8 cellular contexts compared by ENCODE assay signal in genomic region chr3:39107056-39107873, GRCh38. TPM values are rescaled to one million over a fixed set of nuclear protein-coding genes. Genes with fewer than 3 reads are reported as not detected.
DNase-seq lines count a peak whose midpoint lies in the region; ATAC-seq and TF ChIP-seq lines count a peak whose summit lies in the region.

GORASP1 (minus strand) TSS chr3:39107627; CDS start chr3:39107541, 86 bp downstream.
TTC21A (plus strand) TSS chr3:39107680; CDS start chr3:39107838, 158 bp downstream.

- peak within 1 kb of the TSS; percentile 85 for H3K27ac Mint-ChIP-seq in T-helper 2 cell treated with Interferon-gamma antibody and Interleukin-4, amounts not matched to agents 5 μg/mL and 100 μg/mL, for 36 hours

- H3K4me1 Mint-ChIP-seq in T-helper 2 cell treated with Interferon-gamma antibody and Interleukin-4, amounts not matched to agents 5 μg/mL and 100 μg/mL, for 36 hours (ENCODE audit: low read depth) = peaks cover 40% of the 10 kb centered on the region

- no peaks in the 10 kb centered on the region for H3K9me3 Mint-ChIP-seq in T-helper 2 cell treated with Interferon-gamma antibody and Interleukin-4, amounts not matched to agents 5 μg/mL and 100 μg/mL, for 36 hours

- peaks cover 7% of the 10 kb centered on the region for H3K36me3 Mint-ChIP-seq in T-helper 2 cell treated with Interferon-gamma antibody and Interleukin-4, amounts not matched to agents 5 μg/mL and 100 μg/mL, for 36 hours (ENCODE audit: low read depth)

- H3K4me3 ChIP-seq in astrocyte of the spinal cord (ENCODE audit: low read depth, low read length) = peak within 1 kb of the TSS; percentile 91

- H3K27me3 Mint-ChIP-seq in T-helper 2 cell treated with Interferon-gamma antibody and Interleukin-4, amounts not matched to agents 5 μg/mL and 100 μg/mL, for 36 hours (ENCODE audit: low read depth) = no peaks in the 10 kb centered on the region

- peak within 1 kb of the TSS; percentile 90 for H3K4me3 Mint-ChIP-seq in T-helper 2 cell treated with Interferon-gamma antibody and Interleukin-4, amounts not matched to agents 5 μg/mL and 100 μg/mL, for 36 hours

- in situ Hi-C loops in astrocyte of the spinal cord (cut with HindIII; ENCODE audit: low sequenced_read_pairs) = loop anchor here (25.0 kb wide), 1 partner anchor 180 kb away; the partner anchor contains the start of gene CX3CR1

- TF ChIP-seq CTCF in GM12872 (IDR thresholded peaks at IDR 0.05; ENCODE audit: insufficient read depth, low read depth, low read length) = peak; percentile 8; the same call in 1 of the 3 replicates
- TF ChIP-seq CTCF in astrocyte of the spinal cord (IDR thresholded peaks at IDR 0.05; ENCODE audit: low read depth, low read length) = no peak

- ATAC-seq in HG02610 (IDR thresholded peaks at IDR 0.05; ENCODE audit: unreplicated experiment) = peak; percentile 58
- no peak for ATAC-seq in GM19467 (IDR thresholded peaks at IDR 0.05; ENCODE audit: unreplicated experiment)

- DNase-seq in NCI-H1105 treated with DMSO at 0.1 percent for 48 hours (lab: John Stamatoyannopoulos, UW) (peak; percentile 56), astrocyte of the spinal cord (ENCODE audit: low read depth, low spot score) (peak; percentile 87), hippocampal formation (lab: John Stamatoyannopoulos, UW) (peak; percentile 84 to 86), renal cortical epithelial cell (ENCODE audit: low read depth) (peak; percentile 76)
- peak; percentile 69 for DNase-seq in T-helper 2 cell treated with Interferon-gamma antibody and Interleukin-4, amounts not matched to agents 5 μg/mL and 100 μg/mL, for 36 hours (ENCODE audit: low spot score)

RNA-seq across cellular contexts. Expression of gene GORASP1, which starts in this region (rescaled TPM):
- total RNA-seq in renal cortical epithelial cell = 31.8 and 35.8 TPM in 2 replicates

RNA-seq across cellular contexts. Expression of gene TTC21A, which starts in this region (rescaled TPM):
- 2.1 and 4.7 TPM in 2 replicates for total RNA-seq in renal cortical epithelial cell
